ENCODE assay signal across 8 cellular contexts in the genomic region with DNA sequence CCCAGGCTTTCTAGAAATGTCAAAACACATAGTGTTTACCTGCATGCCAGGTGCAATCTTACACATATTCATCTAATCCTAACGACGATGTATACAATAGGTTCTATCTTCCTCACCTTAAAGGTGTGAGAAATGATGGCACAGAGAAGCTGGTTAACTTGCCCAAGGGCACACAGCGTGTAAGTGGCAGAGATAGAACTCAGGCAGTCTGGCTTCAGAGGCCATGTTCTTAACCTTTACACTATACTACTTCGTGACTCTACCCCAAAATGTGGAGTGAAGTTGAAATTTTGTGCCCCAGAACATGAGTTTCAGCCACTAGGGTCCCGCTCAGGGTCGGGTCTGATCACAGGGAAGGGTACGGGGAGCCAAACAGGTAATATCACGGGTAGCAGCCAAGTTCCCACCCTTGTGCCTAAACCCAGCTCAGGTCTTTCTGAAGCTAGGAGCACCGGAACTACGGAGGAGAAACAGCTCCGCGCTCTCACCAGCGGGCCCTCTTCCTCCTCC. TPM values are rescaled to one million over a fixed set of nuclear protein-coding genes. Genes with fewer than 3 reads are reported as not detected.
DNase-seq lines count a peak whose midpoint lies in the region; ATAC-seq, FAIRE-seq and TF ChIP-seq lines count a peak whose summit lies in the region.

No MANE protein-coding gene starts in this region.

- no peaks in the 10 kb centered on the region for H3K27me3 ChIP-seq in CD8-positive, alpha-beta T cell (ENCODE audit: insufficient read depth, low read length)
- no peaks in the 10 kb centered on the region for H3K27me3 ChIP-seq in small intestine (ENCODE audit: control insufficient read depth in 2 of 2, insufficient read depth in 2 of 2, low read length in 2 of 2)

- no peaks in the 10 kb centered on the region for H3K27me3 Mint-ChIP-seq in CD8-positive, alpha-beta T cell (ENCODE audit: low read depth)

- peak overlapping the region; percentile 100 for H3K27ac Mint-ChIP-seq in CD8-positive, alpha-beta T cell

- no peak for DNase-seq in CD8-positive, alpha-beta T cell
- DNase-seq in left ventricle myocardium superior = no peak
- peak; percentile 43 for DNase-seq in small intestine
- no peak for DNase-seq in mucosa of gallbladder (ENCODE audit: low spot score)
- DNase-seq in activated gamma-delta T cell treated with Interleukin-2 at 50 U/mL for 16 hours = no peak
- no peak for DNase-seq in COR-L47 (lab: John Stamatoyannopoulos, UW)

- 0 to 1% (median 0%) methylated on average over 13 of the region's 13 CpGs for WGBS in small intestine, 3 donors

- no peak for FAIRE-seq in small intestine (lab: Jason Lieb, UNC)

- H3K4me1 Mint-ChIP-seq in CD8-positive, alpha-beta T cell (ENCODE audit: low read depth) = peaks cover 57% of the 10 kb centered on the region

- POLR2A ChIA-PET in CD8-positive, alpha-beta T cell (lab: Charles Lee) = interaction anchor here (0.5 to 3.5 kb wide), 27 partner anchors 9 to 1808 kb away, joined by 3 to 41 read pairs (median 6); a partner anchor contains a TSS

- intact Hi-C loops in CD8-positive, alpha-beta T cell (cut with DNase I, micrococcal nuclease) = loop anchor here (1.0 to 10.0 kb wide), 12 partner anchors 18 to 1096 kb away; a partner anchor contains a TSS
- intact Hi-C loops in left ventricle myocardium superior (cut with micrococcal nuclease) = no loop called here

- peaks cover 80% of the 10 kb centered on the region for H3K36me3 Mint-ChIP-seq in CD8-positive, alpha-beta T cell

- TF ChIP-seq CTCF in CD8-positive, alpha-beta T cell (IDR thresholded peaks at IDR 0.05) = no peak
- no peak for TF ChIP-seq CTCF in WI38 (IDR thresholded peaks at IDR 0.05; ENCODE audit: low read depth, low read length)

- ATAC-seq in CD8-positive, alpha-beta T cell = peak; percentile 45
- ATAC-seq in HG02610 (IDR thresholded peaks at IDR 0.05; ENCODE audit: unreplicated experiment) (peak; percentile 18), left ventricle myocardium superior (peak; percentile 21)

- H3K4me3 Mint-ChIP-seq in CD8-positive, alpha-beta T cell = peak overlapping the region; percentile 100

- H3K27ac ChIP-seq in CD8-positive, alpha-beta T cell (ENCODE audit: low read depth, low read length) = peak overlapping the region; percentile 87
- peak overlapping the region; percentile 91 to 99 for H3K27ac ChIP-seq in small intestine (ENCODE audit: low read depth in 1 of 2, low read length in 1 of 2)

- H3K9me3 ChIP-seq in CD8-positive, alpha-beta T cell (ENCODE audit: low read length) = no peaks in the 10 kb centered on the region
- no peaks in the 10 kb centered on the region for H3K9me3 ChIP-seq in small intestine (ENCODE audit: control insufficient read depth, low read depth)

- H3K36me3 ChIP-seq in CD8-positive, alpha-beta T cell (ENCODE audit: insufficient read depth, low read length) = peaks cover 46% of the 10 kb centered on the region
- H3K36me3 ChIP-seq in small intestine (ENCODE audit: control insufficient read depth in 2 of 2, insufficient read depth in 2 of 2, low read length in 2 of 2) = peaks cover 13 to 17% of the 10 kb centered on the region in 2 donors

- H3K9me3 Mint-ChIP-seq in CD8-positive, alpha-beta T cell = no peaks in the 10 kb centered on the region

- H3K4me3 ChIP-seq in CD8-positive, alpha-beta T cell (ENCODE audit: low read depth, low read length) = peak overlapping the region; percentile 82
- peak overlapping the region; percentile 75 for H3K4me3 ChIP-seq in WI38 (ENCODE audit: low read depth, low read length)
- H3K4me3 ChIP-seq in small intestine (ENCODE audit: low read depth in 1 of 2, low read length in 2 of 2) = peak overlapping the region; percentile 60 to 85

- peaks cover 39% of the 10 kb centered on the region for H3K4me1 ChIP-seq in CD8-positive, alpha-beta T cell (ENCODE audit: insufficient read depth, low read length)
- H3K4me1 ChIP-seq in small intestine (ENCODE audit: control insufficient read depth in 2 of 2, insufficient read depth in 1 of 2, low read depth in 1 of 2, low read length in 1 of 2) = peaks cover 0 to 2% of the 10 kb centered on the region in 2 donors

- CTCF ChIA-PET in CD8-positive, alpha-beta T cell (lab: Charles Lee) = interaction anchor here (0.6 to 5.6 kb wide), 13 partner anchors 8 to 297 kb away, joined by 3 to 29 read pairs (median 3); a partner anchor contains a TSS

RNA-seq across cellular contexts. Expression of a gene that starts 0.5 kb away (rescaled TPM):
- 10 to 100 TPM; 72.2 to 75.9 TPM for total RNA-seq in CD8-positive, alpha-beta T cell
- total RNA-seq in left ventricle myocardium superior (32.7 TPM), mucosa of gallbladder (62.5 TPM)
- polyA plus RNA-seq in small intestine = 10 to 100 TPM; 23.8 to 54.3 (median 41.7) TPM

RNA-seq across cellular contexts. Expression of a gene that starts 0.7 kb away (rescaled TPM):
- 1,000 to 10,000 TPM; 4,154 to 4,290 TPM for total RNA-seq in CD8-positive, alpha-beta T cell
- total RNA-seq in left ventricle myocardium superior (931 TPM), mucosa of gallbladder (1,438 TPM)
- polyA plus RNA-seq in small intestine = 1,000 to 10,000 TPM; 2,947 to 6,778 (median 5,180) TPM

RNA-seq across cellular contexts. Expression of a gene that starts 5.8 kb away (rescaled TPM):
- total RNA-seq in CD8-positive, alpha-beta T cell = 1 to 10 TPM; 7.9 to 8.8 TPM
- 6.9 TPM for total RNA-seq in left ventricle myocardium superior
- polyA plus RNA-seq in small intestine = 10 to 100 TPM; 10.8 to 15.4 (median 14.5) TPM
- 25.4 TPM for total RNA-seq in mucosa of gallbladder

RNA-seq across cellular contexts. Expression of a gene that starts 17.9 kb away (rescaled TPM):
- 10 to 100 TPM; 19.9 to 22.1 TPM for total RNA-seq in CD8-positive, alpha-beta T cell
- total RNA-seq in left ventricle myocardium superior = 15.1 TPM
- 10 to 100 TPM; 39.4 to 60.5 (median 47.5) TPM for polyA plus RNA-seq in small intestine
- total RNA-seq in mucosa of gallbladder = 37.7 TPM

RNA-seq across cellular contexts. Expression of a gene that starts 18.2 kb away (rescaled TPM):
- total RNA-seq in CD8-positive, alpha-beta T cell = 10 to 100 TPM in 1 of 2 experiments, 1 to 10 TPM in 1; 9.4 to 11.2 TPM
- 57.3 TPM for total RNA-seq in left ventricle myocardium superior
- 100 to 1,000 TPM; 129 to 183 (median 164) TPM for polyA plus RNA-seq in small intestine
- 38.6 TPM for total RNA-seq in mucosa of gallbladder
